8 cellular contexts compared by ENCODE assay signal in genomic region chr19:12090807-12091206, GRCh38. TPM values are rescaled to one million over a fixed set of nuclear protein-coding genes. Genes with fewer than 3 reads are reported as not detected.
A peak's percentile ranks its signal among the peaks of the same experiment; 100 is the strongest.
DNase-seq lines count a peak whose midpoint lies in the region; ATAC-seq, FAIRE-seq and TF ChIP-seq lines count a peak whose summit lies in the region.

No MANE protein-coding gene starts in this region.

- no peaks in the 10 kb centered on the region for H4K20me1 ChIP-seq in PC-3 (ENCODE audit: low read length)

- CTCF ChIA-PET in PC-3 (lab: Charles Lee) = interaction anchor here (0.6 to 1.0 kb wide), 2 partner anchors 31 to 50 kb away, joined by 4 to 8 read pairs; partner anchors contain the start of gene ZNF20

- H3K4me1 Mint-ChIP-seq in activated T-helper 17 cell treated with anti-CD3 and anti-CD28 coated beads, Interleukin-2, amount 50 U/mL, for 72 hours = peaks cover 3% of the 10 kb centered on the region

- H3K79me2 ChIP-seq in PC-3 (ENCODE audit: low read length) (no peaks in the 10 kb centered on the region), parathyroid adenoma (no peaks in the 10 kb centered on the region)

- FAIRE-seq in frontal cortex (lab: Jason Lieb, UNC) = no peak

- TF ChIP-seq EP300 in tibial nerve (IDR thresholded peaks at IDR 0.05) = no peak

- H3K4me1 ChIP-seq in PC-3 (ENCODE audit: insufficient read depth, low read length) (no peaks in the 10 kb centered on the region), parathyroid adenoma (no peaks in the 10 kb centered on the region), tibial nerve (peaks cover 0 to 9% (median 2%) of the 10 kb centered on the region in 4 donors)

- H3F3A ChIP-seq in PC-3 (ENCODE audit: low read length, unreplicated experiment) = no peaks in the 10 kb centered on the region

- H3K9me3 Mint-ChIP-seq in activated T-helper 17 cell treated with anti-CD3 and anti-CD28 coated beads, Interleukin-2, amount 50 U/mL, for 72 hours = no peaks in the 10 kb centered on the region

- BruUV-seq in PC-3 (replicated peaks; lab: Mats Ljungman, UMichigan) = no TSS peak

- WGBS in tibial nerve, 2 donors = 58 to 61% methylated on average over 5 of the region's 5 CpGs

- H3K9ac ChIP-seq in PC-3 (ENCODE audit: low read length) = no peak overlapping the region
- no peak overlapping the region for H3K9ac ChIP-seq in parathyroid adenoma

- H2AFZ ChIP-seq in PC-3 (ENCODE audit: low read length) = no peak overlapping the region
- H2AFZ ChIP-seq in parathyroid adenoma = no peak overlapping the region

- DNase-seq in NCI-H345 (lab: John Stamatoyannopoulos, UW) = peak; percentile 2
- DNase-seq in NCI-H345 treated with DMSO at 0.1 percent for 48 hours (lab: John Stamatoyannopoulos, UW; ENCODE audit: unreplicated experiment) = no peak
- peak; percentile 35 for DNase-seq in PC-3
- peak; percentile 46 to 55 for DNase-seq in frontal cortex (ENCODE audit: low spot score in 2 of 2)
- peak in 1 of 2 donors; percentile 61 for DNase-seq in tibial nerve (ENCODE audit: low spot score in 2 of 2)

- H3K9me3 ChIP-seq in PC-3 (ENCODE audit: low read length) (peaks cover 24% of the 10 kb centered on the region; the same call in 1 of the 2 replicates), parathyroid adenoma (ENCODE audit: control insufficient read depth, low read length) (no peaks in the 10 kb centered on the region), tibial nerve (no peaks in the 10 kb centered on the region)

- H3K9me2 ChIP-seq in PC-3 (replicated peaks; ENCODE audit: low read length) = no peaks in the 10 kb centered on the region

- H3K36me3 Mint-ChIP-seq in activated T-helper 17 cell treated with anti-CD3 and anti-CD28 coated beads, Interleukin-2, amount 50 U/mL, for 72 hours (ENCODE audit: low read depth) = peaks cover 12% of the 10 kb centered on the region

- H3K4me3 Mint-ChIP-seq in activated T-helper 17 cell treated with anti-CD3 and anti-CD28 coated beads, Interleukin-2, amount 50 U/mL, for 72 hours = peak overlapping the region; percentile 72

- POLR2A ChIA-PET in PC-3 (lab: Charles Lee; ENCODE audit: unreplicated experiment) = interaction anchor here (0.6 kb wide), 1 partner anchor 292 kb away, joined by 3 read pairs; the partner anchor contains the start of gene ZNF491

- ATAC-seq in PC-3 = no peak
- ATAC-seq in activated T-helper 17 cell treated with anti-CD3 and anti-CD28 coated beads, Interleukin-2, amount 50 U/mL, for 72 hours (replicated peaks) = peak; percentile 57
- ATAC-seq in HG03469 (IDR thresholded peaks at IDR 0.05; ENCODE audit: unreplicated experiment) = no peak

- TF ChIP-seq CTCF in PC-3 (conservative IDR thresholded peaks at IDR 0.05; ENCODE audit: low read depth, low read length) (peak; percentile 61), parathyroid adenoma (IDR thresholded peaks at IDR 0.05) (peak; percentile 68), tibial nerve (IDR thresholded peaks at IDR 0.05) (peak; percentile 31 to 60 (median 44))

- H3K4me2 ChIP-seq in PC-3 (ENCODE audit: low read length) (no peak overlapping the region), parathyroid adenoma (ENCODE audit: low read length) (no peak overlapping the region)

- H3K4me3 ChIP-seq in PC-3 (ENCODE audit: low read length) (no peak overlapping the region), parathyroid adenoma (ENCODE audit: low read depth, low read length) (no peak overlapping the region), tibial nerve (no peak overlapping the region)

- intact Hi-C loops in PC-3 (cut with micrococcal nuclease) = no loop called here

- no peak overlapping the region for H3K27ac Mint-ChIP-seq in activated T-helper 17 cell treated with anti-CD3 and anti-CD28 coated beads, Interleukin-2, amount 50 U/mL, for 72 hours

- H3K36me3 ChIP-seq in PC-3 (ENCODE audit: low read depth, low read length) = peaks cover 3% of the 10 kb centered on the region; the same call in 1 of the 2 replicates
- H3K36me3 ChIP-seq in parathyroid adenoma (ENCODE audit: control insufficient read depth, insufficient read depth, low read length) = no peaks in the 10 kb centered on the region
- peaks cover 0 to 10% (median 0%) of the 10 kb centered on the region in 3 donors for H3K36me3 ChIP-seq in tibial nerve

- H3K27ac ChIP-seq in PC-3 (ENCODE audit: low read length) = no peak overlapping the region
- H3K27ac ChIP-seq in parathyroid adenoma = no peak overlapping the region
- H3K27ac ChIP-seq in tibial nerve = no peak overlapping the region

- H3K27me3 Mint-ChIP-seq in activated T-helper 17 cell treated with anti-CD3 and anti-CD28 coated beads, Interleukin-2, amount 50 U/mL, for 72 hours = peaks cover 10% of the 10 kb centered on the region

- H3K27me3 ChIP-seq in PC-3 (ENCODE audit: low read length) = no peaks in the 10 kb centered on the region
- H3K27me3 ChIP-seq in parathyroid adenoma (ENCODE audit: control insufficient read depth, insufficient read depth, low read length) = no peaks in the 10 kb centered on the region
- H3K27me3 ChIP-seq in tibial nerve = no peaks in the 10 kb centered on the region

- TF ChIP-seq POLR2A in tibial nerve (IDR thresholded peaks at IDR 0.05) = no peak

RNA-seq across cellular contexts. Expression of gene ZNF844, which starts 26.3 kb away (rescaled TPM):
- total RNA-seq in PC-3 (2014; rRNA removed) (4.0 and 4.7 TPM in 2 replicates), frontal cortex (13.5 TPM), tibial nerve (10 to 100 TPM in 3 of 4 donors, 1 to 10 TPM in 1; 9.3 to 16.5 (median 13.7) TPM)
- total RNA-seq in activated T-helper 17 cell treated with anti-CD3 and anti-CD28 coated beads, Interleukin-2, amount 50 U/mL, for 72 hours = 1 to 10 TPM; 1.8 to 3.1 TPM

RNA-seq across cellular contexts. Expression of gene ZNF878, which starts 38.0 kb away (rescaled TPM):
- total RNA-seq in PC-3 (2014; rRNA removed) (0.23 and 1.9 TPM in 2 replicates), frontal cortex (0.41 TPM), tibial nerve (under 1 TPM in 2 of 4 donors, not detected in 2; 0.59 to 0.66 TPM)
- total RNA-seq in activated T-helper 17 cell treated with anti-CD3 and anti-CD28 coated beads, Interleukin-2, amount 50 U/mL, for 72 hours = under 1 TPM in 1 of 2 donors, not detected in 1; 0.74 TPM

RNA-seq across cellular contexts. Expression of gene ZNF20, which starts 49.3 kb away (rescaled TPM):
- total RNA-seq in PC-3 (2014; rRNA removed) = 3.9 and 5.6 TPM in 2 replicates
- 1 to 10 TPM; 1.7 to 3.5 TPM for total RNA-seq in activated T-helper 17 cell treated with anti-CD3 and anti-CD28 coated beads, Interleukin-2, amount 50 U/mL, for 72 hours
- total RNA-seq in frontal cortex = 6.1 TPM
- 10 to 100 TPM in 1 of 4 donors, 1 to 10 TPM in 3; 1.2 to 10.4 (median 5.1) TPM for total RNA-seq in tibial nerve

RNA-seq across cellular contexts. Expression of gene ZNF433, which starts 55.3 kb away (rescaled TPM):
- 5.4 and 7.8 TPM in 2 replicates for total RNA-seq in PC-3 (2014; rRNA removed)
- total RNA-seq in activated T-helper 17 cell treated with anti-CD3 and anti-CD28 coated beads, Interleukin-2, amount 50 U/mL, for 72 hours = under 1 TPM in 1 of 2 donors, not detected in 1; 0.85 TPM
- total RNA-seq in frontal cortex = 16.3 TPM
- total RNA-seq in tibial nerve = 1 to 10 TPM; 4.5 to 8.0 (median 5.4) TPM
